Comparison of ENCODE assay signal across 8 cellular contexts in the genomic region with DNA sequence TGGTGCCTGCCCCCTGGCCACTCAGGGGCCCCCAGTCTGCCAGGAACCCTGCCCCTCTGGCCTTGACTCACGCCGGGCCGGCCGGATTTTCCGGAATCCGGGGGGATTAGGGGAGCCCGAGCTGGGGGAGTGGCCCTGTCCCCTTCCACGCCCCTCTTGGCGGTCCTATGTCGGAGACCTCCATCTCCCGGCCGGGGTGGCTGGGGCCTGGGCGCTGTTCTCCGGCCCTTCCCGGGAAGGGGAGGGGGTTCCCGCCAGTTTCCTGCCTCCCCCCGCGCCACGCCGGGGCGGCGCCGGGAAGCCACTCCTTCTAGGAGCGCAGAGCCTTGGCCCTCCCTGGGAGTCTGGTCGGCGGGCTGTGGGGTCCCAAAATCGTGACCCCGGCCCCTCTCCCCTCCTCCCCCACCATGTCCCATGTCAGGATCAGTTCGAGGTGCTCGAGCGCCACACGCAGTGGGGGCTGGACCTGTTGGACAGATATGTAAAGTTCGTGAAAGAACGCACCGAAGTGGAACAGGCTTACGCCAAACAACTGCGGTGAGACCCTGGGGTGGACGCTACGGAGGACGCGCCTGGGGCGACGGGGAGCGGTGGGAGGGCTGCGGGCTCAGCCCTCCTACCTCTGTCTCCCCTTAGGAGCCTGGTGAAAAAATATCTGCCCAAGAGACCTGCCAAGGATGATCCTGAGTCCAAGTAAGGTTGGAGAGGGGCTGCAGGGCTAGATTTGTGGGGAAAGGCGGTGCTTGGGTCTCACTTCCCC. TPM values are rescaled to one million over a fixed set of nuclear protein-coding genes. Genes with fewer than 3 reads are reported as not detected.
DNase-seq lines count a peak whose midpoint lies in the region; ATAC-seq and TF ChIP-seq lines count a peak whose summit lies in the region.

No MANE protein-coding gene starts in this region.

- no peak overlapping the region for H3K27ac ChIP-seq in CD4-positive, CD25-positive, alpha-beta regulatory T cell (ENCODE audit: insufficient read depth, low read length, poor library complexity, severe bottlenecking)
- H3K27ac ChIP-seq in HL-60 (replicated peaks) = no peak overlapping the region
- peak overlapping the region; percentile 59 for H3K27ac ChIP-seq in parathyroid adenoma

- H3K4me1 Mint-ChIP-seq in CD4-positive, CD25-positive, alpha-beta regulatory T cell = peaks cover 10 to 45% (median 21%) of the 10 kb centered on the region in 4 donors
- H3K4me1 Mint-ChIP-seq in glutamatergic neuron (ENCODE audit: low read depth, unreplicated experiment) = peaks cover 24% of the 10 kb centered on the region

- H3K9me3 ChIP-seq in CD4-positive, CD25-positive, alpha-beta regulatory T cell (ENCODE audit: control insufficient read depth in 2 of 2, low read length in 2 of 2) = no peaks in the 10 kb centered on the region
- no peaks in the 10 kb centered on the region for H3K9me3 ChIP-seq in parathyroid adenoma (ENCODE audit: control insufficient read depth, low read length)

- no peak for TF ChIP-seq CTCF in HL-60 (IDR thresholded peaks at IDR 0.05; ENCODE audit: insufficient read depth, low read length)
- no peak for TF ChIP-seq CTCF in glutamatergic neuron (IDR thresholded peaks at IDR 0.05; ENCODE audit: partially characterized antibody, unreplicated experiment)
- TF ChIP-seq CTCF in parathyroid adenoma (IDR thresholded peaks at IDR 0.05) = no peak

- H3K27me3 Mint-ChIP-seq in CD4-positive, CD25-positive, alpha-beta regulatory T cell = peaks cover 8% of the 10 kb centered on the region
- peaks cover 11% of the 10 kb centered on the region for H3K27me3 Mint-ChIP-seq in glutamatergic neuron (ENCODE audit: unreplicated experiment)

- H3K4me1 ChIP-seq in CD4-positive, CD25-positive, alpha-beta regulatory T cell (ENCODE audit: control insufficient read depth, insufficient read depth, low read length, poor library complexity, severe bottlenecking) = peaks cover 44% of the 10 kb centered on the region
- peaks cover 28% of the 10 kb centered on the region for H3K4me1 ChIP-seq in parathyroid adenoma

- H3K27me3 ChIP-seq in CD4-positive, CD25-positive, alpha-beta regulatory T cell (ENCODE audit: control insufficient read depth, insufficient read depth, low read length) = no peaks in the 10 kb centered on the region
- H3K27me3 ChIP-seq in HL-60 (ENCODE audit: insufficient read depth, poor library complexity, severe bottlenecking) = no peaks in the 10 kb centered on the region
- no peaks in the 10 kb centered on the region for H3K27me3 ChIP-seq in parathyroid adenoma (ENCODE audit: control insufficient read depth, insufficient read depth, low read length)

- no peaks in the 10 kb centered on the region for H3K79me2 ChIP-seq in parathyroid adenoma

- H3K9me3 Mint-ChIP-seq in CD4-positive, CD25-positive, alpha-beta regulatory T cell = no peaks in the 10 kb centered on the region
- peaks cover 17% of the 10 kb centered on the region for H3K9me3 Mint-ChIP-seq in glutamatergic neuron (ENCODE audit: unreplicated experiment)

- peak overlapping the region in 1 of 3 donors; percentile 78 for H3K27ac Mint-ChIP-seq in CD4-positive, CD25-positive, alpha-beta regulatory T cell
- no peak overlapping the region for H3K27ac Mint-ChIP-seq in glutamatergic neuron (ENCODE audit: unreplicated experiment)

- H3K4me3 Mint-ChIP-seq in CD4-positive, CD25-positive, alpha-beta regulatory T cell = peak overlapping the region; percentile 36 to 85 (median 76)
- peak overlapping the region; percentile 75 for H3K4me3 Mint-ChIP-seq in glutamatergic neuron (ENCODE audit: unreplicated experiment)

- H3K9ac ChIP-seq in parathyroid adenoma = peak overlapping the region; percentile 56

- ATAC-seq in CD4-positive, CD25-positive, alpha-beta regulatory T cell (ENCODE audit: low read depth in 2 of 2) = no peak

- peak overlapping the region; percentile 97 for H3K4me2 ChIP-seq in parathyroid adenoma (ENCODE audit: low read length)

- H3K36me3 ChIP-seq in CD4-positive, CD25-positive, alpha-beta regulatory T cell (ENCODE audit: control insufficient read depth, insufficient read depth, low read length) = peaks cover 5% of the 10 kb centered on the region
- H3K36me3 ChIP-seq in parathyroid adenoma (ENCODE audit: control insufficient read depth, insufficient read depth, low read length) = no peaks in the 10 kb centered on the region

- peaks cover 16% of the 10 kb centered on the region for H3K36me3 Mint-ChIP-seq in CD4-positive, CD25-positive, alpha-beta regulatory T cell
- peaks cover 6% of the 10 kb centered on the region for H3K36me3 Mint-ChIP-seq in glutamatergic neuron (ENCODE audit: unreplicated experiment)

- H3K4me3 ChIP-seq in CD4-positive, CD25-positive, alpha-beta regulatory T cell (ENCODE audit: low read depth, low read length) = no peak overlapping the region
- H3K4me3 ChIP-seq in HL-60 (replicated peaks; ENCODE audit: insufficient read depth, low read length) (peak overlapping the region; percentile 56), parathyroid adenoma (ENCODE audit: low read depth, low read length) (peak overlapping the region; percentile 84)

- DNase-seq in CD4-positive, CD25-positive, alpha-beta regulatory T cell = peak in 1 of 3 donors; percentile 18
- DNase-seq in HL-60 (ENCODE audit: low read depth in 1 of 2, low spot score in 1 of 2) = no peak
- DNase-seq in activated T-helper 1 cell treated with Interleukin-2 at 50 U/mL for 16 hours (ENCODE audit: low read depth) = peak; percentile 15
- DNase-seq in glutamatergic neuron = peak; percentile 39
- DNase-seq in DMS53 (lab: John Stamatoyannopoulos, UW) = no peak
- DNase-seq in inferior parietal cortex (ENCODE audit: extremely low spot score) = no peak
- no peak for DNase-seq in putamen (ENCODE audit: low spot score)

- H2AFZ ChIP-seq in parathyroid adenoma = peak overlapping the region; percentile 86

RNA-seq across cellular contexts. Expression of a gene that starts 1.3 kb away (rescaled TPM):
- 2.6 TPM for total RNA-seq in CD4-positive, CD25-positive, alpha-beta regulatory T cell
- under 1 TPM in 3 of 4 donors, not detected in 1; 0.37 to 0.51 (median 0.38) TPM for polyA plus RNA-seq in CD4-positive, CD25-positive, alpha-beta regulatory T cell
- total RNA-seq in glutamatergic neuron (ENCODE audit: unreplicated experiment) = 16.7 TPM

RNA-seq across cellular contexts. Expression of a gene that starts 3.4 kb away (rescaled TPM):
- 60.7 TPM for total RNA-seq in CD4-positive, CD25-positive, alpha-beta regulatory T cell
- 10 to 100 TPM; 82.9 to 98.8 (median 87.4) TPM for polyA plus RNA-seq in CD4-positive, CD25-positive, alpha-beta regulatory T cell
- 44.2 TPM for total RNA-seq in glutamatergic neuron (ENCODE audit: unreplicated experiment)

RNA-seq across cellular contexts. Expression of a gene that starts 20.3 kb away (rescaled TPM):
- total RNA-seq in CD4-positive, CD25-positive, alpha-beta regulatory T cell = not detected
- polyA plus RNA-seq in CD4-positive, CD25-positive, alpha-beta regulatory T cell = not detected
- total RNA-seq in glutamatergic neuron (ENCODE audit: unreplicated experiment) = 0.69 TPM

RNA-seq across cellular contexts. Expression of a gene that starts 26.5 kb away (rescaled TPM):
- total RNA-seq in CD4-positive, CD25-positive, alpha-beta regulatory T cell = 46.2 TPM
- polyA plus RNA-seq in CD4-positive, CD25-positive, alpha-beta regulatory T cell = 10 to 100 TPM; 19.5 to 26.5 (median 22.1) TPM
- total RNA-seq in glutamatergic neuron (ENCODE audit: unreplicated experiment) = 0.32 TPM

RNA-seq across cellular contexts. Expression of a gene that starts 31.7 kb away (rescaled TPM):
- total RNA-seq in CD4-positive, CD25-positive, alpha-beta regulatory T cell = 117 TPM
- 10 to 100 TPM; 14.8 to 24.2 (median 21.8) TPM for polyA plus RNA-seq in CD4-positive, CD25-positive, alpha-beta regulatory T cell
- total RNA-seq in glutamatergic neuron (ENCODE audit: unreplicated experiment) = not detected

Comparison
In these comparisons a context has a peak if more than half of its experiments do, and no peak if none do; other contexts are left out.
1. DNase-seq: peak in activated T-helper 1 cell treated with Interleukin-2 at 50 U/mL for 16 hours (single experiment) and glutamatergic neuron (single experiment); none in HL-60 (0 of 2), DMS53 (single experiment), inferior parietal cortex (single experiment) and putamen (single experiment).